In the genomic region with DNA sequence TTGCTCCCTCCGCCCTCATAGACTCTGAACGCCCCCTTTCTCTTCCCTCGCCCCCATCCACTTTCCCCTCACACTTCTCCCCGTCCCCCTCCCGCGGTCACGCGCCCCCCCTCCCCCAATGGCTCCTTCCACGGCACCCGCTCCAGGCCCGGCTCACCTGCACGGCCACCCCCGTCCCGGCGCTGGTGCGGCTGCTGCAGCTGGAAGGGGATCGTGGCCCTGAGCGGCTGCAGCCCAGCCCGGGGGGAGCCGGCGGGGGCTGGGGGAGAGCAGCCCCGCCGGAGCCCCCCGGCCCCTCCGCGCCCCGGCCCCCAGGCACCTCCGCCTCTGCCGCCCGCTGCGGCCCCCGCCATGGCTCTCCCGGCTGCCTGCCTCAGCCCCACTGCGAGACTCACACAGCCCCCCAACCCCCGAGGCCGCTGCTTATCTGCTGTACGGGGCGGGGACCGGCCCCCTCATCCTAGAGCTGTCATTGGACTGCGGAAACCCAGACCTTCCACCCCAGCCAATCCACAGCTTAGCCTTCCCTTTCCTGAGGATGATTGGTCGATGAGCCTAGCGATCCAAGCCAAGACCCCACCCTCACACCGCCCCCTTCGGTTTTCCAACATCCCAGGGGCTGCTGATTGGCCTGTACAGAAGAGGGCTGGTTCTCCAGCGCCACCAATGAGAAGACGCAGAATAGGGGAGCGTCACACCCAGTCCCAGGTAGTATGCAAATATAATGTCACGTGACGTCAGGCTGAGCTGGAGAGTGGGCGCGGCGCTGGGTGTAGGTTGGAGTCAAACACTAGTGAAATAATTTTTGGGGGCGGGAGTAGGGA, we compare ENCODE assay signal across 8 cellular contexts. TPM values are rescaled to one million over a fixed set of nuclear protein-coding genes. Genes with fewer than 3 reads are reported as not detected.
A peak's percentile ranks its signal among the peaks of the same experiment; 100 is the strongest.
DNase-seq lines count a peak whose midpoint lies in the region; ATAC-seq and TF ChIP-seq lines count a peak whose summit lies in the region.

Gene FAM117A, minus strand, starts transcription at position 397 of the 824 bp plus-strand sequence. Its CDS starts 44 bp downstream, at position 353.

- 0% methylated on average over 6 to 7 of the region's 53 CpGs for WGBS in gastroesophageal sphincter (ENCODE audit: low coverage in 1 of 2), 2 donors

- TF ChIP-seq CTCF in HFF-Myc (IDR thresholded peaks at IDR 0.05; ENCODE audit: low read depth, low read length, missing control alignments) (no peak), gastroesophageal sphincter (IDR thresholded peaks at IDR 0.05) (no peak), neutrophil (IDR thresholded peaks at IDR 0.05) (no peak)

- peaks cover 0 to 50% (median 9%) of the 10 kb centered on the region in 3 donors for H3K4me1 ChIP-seq in gastroesophageal sphincter
- peaks cover 24 to 32% of the 10 kb centered on the region in 2 experiments for H3K4me1 ChIP-seq in neutrophil (ENCODE audit: control insufficient read depth in 1 of 2, insufficient read depth in 1 of 2, low read depth in 1 of 2, low read length in 1 of 2)

- H3K36me3 ChIP-seq in gastroesophageal sphincter (no peaks in the 10 kb centered on the region), neutrophil (no peaks in the 10 kb centered on the region)

- peak; percentile 83 for DNase-seq in GM04503 (ENCODE audit: low read depth)
- DNase-seq in HFF-Myc (ENCODE audit: extremely low read depth, low read depth) = peak; percentile 87
- peak; percentile 100 for DNase-seq in NAMALWA (ENCODE audit: low spot score)
- peak; percentile 99 for DNase-seq in SK-MEL-5 (ENCODE audit: low read depth, low spot score)
- DNase-seq in activated naive CD4-positive, alpha-beta T cell (lab: John Stamatoyannopoulos, UW) = peak; percentile 77 to 90 (median 88)
- peak; percentile 32 to 99 (median 94) for DNase-seq in substantia nigra (lab: John Stamatoyannopoulos, UW)

- H3K4me3 ChIP-seq in HFF-Myc (replicated peaks; ENCODE audit: low read depth, low read length) (peak within 1 kb of the TSS; percentile 56), gastroesophageal sphincter (peak within 1 kb of the TSS; percentile 89 to 94), neutrophil (ENCODE audit: low read depth in 1 of 2, low read length in 1 of 2) (peak within 1 kb of the TSS; percentile 75 to 79)

- H3K27ac ChIP-seq in gastroesophageal sphincter (peak within 1 kb of the TSS; percentile 57 to 93 (median 90)), neutrophil (peak within 1 kb of the TSS; percentile 78), substantia nigra (ENCODE audit: low read depth, low read length, poor library complexity, severe bottlenecking) (peak within 1 kb of the TSS; percentile 22)

- in situ Hi-C loops in SK-MEL-5 (cut with HindIII; ENCODE audit: low pct_unique_long_range_greater_than_20kb, low sequenced_read_pairs) = no loop called here

- H3K27me3 ChIP-seq in gastroesophageal sphincter (no peaks in the 10 kb centered on the region), neutrophil (no peaks in the 10 kb centered on the region)

- H3K9me3 ChIP-seq in gastroesophageal sphincter (no peaks in the 10 kb centered on the region), neutrophil (no peaks in the 10 kb centered on the region)

- peak; percentile 48 to 63 for TF ChIP-seq POLR2A in gastroesophageal sphincter (IDR thresholded peaks at IDR 0.05)

- TF ChIP-seq EP300 in gastroesophageal sphincter (IDR thresholded peaks at IDR 0.05) = no peak

- ATAC-seq in gastroesophageal sphincter = peak; percentile 100

RNA-seq across cellular contexts. Expression of gene FAM117A, which starts in this region (rescaled TPM):
- 6.1 and 6.3 TPM in 2 replicates for total RNA-seq in SK-MEL-5 (2014; rRNA removed; shearing (Covaris generic))
- polyA plus RNA-seq in SK-MEL-5 (2015; cell fraction: cytosol; rRNA removed) = 11.4 and 13.3 TPM in 2 replicates
- polyA plus RNA-seq in SK-MEL-5 (2015; cell fraction: nucleus; rRNA removed) = 5.7 and 6.4 TPM in 2 replicates
- 10 to 100 TPM; 12.4 to 39.5 (median 19.8) TPM for total RNA-seq in gastroesophageal sphincter

Comparison
In these comparisons a context has a peak if more than half of its experiments do, and no peak if none do; other contexts are left out.
1. Peak in every context shown above with its lines: DNase-seq, ATAC-seq, H3K4me3 ChIP-seq and H3K27ac ChIP-seq.
2. H3K27ac ChIP-seq: peak in every context shown above with its lines; median percentile 90 in gastroesophageal sphincter; 78 in neutrophil; 22 in substantia nigra.